In genomic region chr9:83334320-83334719, GRCh38 we compare ENCODE assay signal across 8 cellular contexts.
A peak's percentile ranks its signal among the peaks of the same experiment; 100 is the strongest.
DNase-seq lines count a peak whose midpoint lies in the region; ATAC-seq and FAIRE-seq lines count a peak whose summit lies in the region.

No MANE protein-coding gene starts in this region.

- ATAC-seq in HG03439 (IDR thresholded peaks at IDR 0.05; ENCODE audit: unreplicated experiment) = peak; percentile 75

- peak; percentile 87 for FAIRE-seq in endometrium (lab: Jason Lieb, UNC)

- DNase-seq in activated gamma-delta T cell treated with Interleukin-2 at 50 U/mL for 16 hours = peak; percentile 51
- no peak for DNase-seq in activated gamma-delta T cell (lab: John Stamatoyannopoulos, UW)
- peak; percentile 87 for DNase-seq in NCI-H82 (lab: John Stamatoyannopoulos, UW)
- peak; percentile 85 for DNase-seq in activated CD8-positive, alpha-beta memory T cell treated with anti-CD3 and anti-CD28 coated beads for 24 hours
- peak; percentile 62 for DNase-seq in middle frontal gyrus (ENCODE audit: extremely low spot score, low spot score)
- DNase-seq in stimulated activated CD8-positive, alpha-beta memory T cell treated with anti-CD3 and anti-CD28 coated beads, Interleukin-4, amount 100 ng/mL, for 4 hours (ENCODE audit: low read depth in 2 of 2, low spot score in 1 of 2) = peak; percentile 24 to 44
